ENCODE assay signal across 25 cellular contexts in genomic region chr4:84874619-84875018, GRCh38.
"Had no signal": no experiment of that assay in that cellular context is flagged by ENCODE, and none has a peak within 500 bp of the region (broad histone marks: within the 10 kb centered on the region; RNA-seq: fewer than 3 reads in every experiment).

No MANE protein-coding gene starts in this region.

- H3K4me3 Mint-ChIP-seq: memory B cell; naive thymus-derived CD4-positive, alpha-beta T cell; natural killer cell treated with Interleukin-12 subunit alpha and Interleukin-12 subunit beta and Interleukin-15 and Interleukin-18, amount 100 ng/mL, for 72 hours; stimulated activated effector memory CD8-positive, alpha-beta T cell treated with anti-CD3 and anti-CD28 coated beads, Interleukin-12 subunit alpha, Interleukin-12 subunit beta, amount 100 ng/mL, for 72 hours; stimulated activated naive CD8-positive, alpha-beta T cell treated with anti-CD3 and anti-CD28 coated beads, Interleukin-15, Interleukin-2, amounts not matched to agents 100 ng/mL and 50 ng/mL, for 24 hours; type B pancreatic cell had no signal

- H3K4me3 ChIP-seq: left ventricle myocardium inferior, mucosa of descending colon, ovary, prostate gland, sigmoid colon, spleen, suprapubic skin, thoracic aorta, tibial artery, vagina had no signal

- H3K9me3 Mint-ChIP-seq: memory B cell, type B pancreatic cell had no signal

- H3K27me3 Mint-ChIP-seq: natural killer cell treated with Interleukin-12 subunit alpha and Interleukin-12 subunit beta and Interleukin-15 and Interleukin-18, amount 100 ng/mL, for 72 hours; stimulated activated naive CD8-positive, alpha-beta T cell treated with anti-CD3 and anti-CD28 coated beads, Interleukin-15, Interleukin-2, amounts not matched to agents 100 ng/mL and 50 ng/mL, for 24 hours; type B pancreatic cell had no signal

- H3K4me1 ChIP-seq: left ventricle myocardium inferior, prostate gland, spleen, suprapubic skin, vagina had no signal

- H3K36me3 ChIP-seq: left ventricle myocardium inferior, ovary, prostate gland, sigmoid colon, suprapubic skin, thoracic aorta, vagina had no signal

- ATAC-seq: left cardiac atrium; mucosa of descending colon; naive thymus-derived CD4-positive, alpha-beta T cell; natural killer cell treated with Interleukin-12 subunit alpha and Interleukin-12 subunit beta and Interleukin-15 and Interleukin-18, amount 100 ng/mL, for 72 hours; right cardiac atrium; stimulated activated effector memory CD8-positive, alpha-beta T cell treated with anti-CD3 and anti-CD28 coated beads, Interleukin-12 subunit alpha, Interleukin-12 subunit beta, amount 100 ng/mL, for 72 hours had no signal

- DNase-seq: hippocampal formation; kidney glomerular epithelial cell; left cardiac atrium; left ventricle myocardium inferior; midbrain; mucosa of descending colon; naive thymus-derived CD4-positive, alpha-beta T cell; ovary; retina; right cardiac atrium; sigmoid colon; small intestine; spleen; stimulated activated CD4-positive, alpha-beta T cell treated with anti-CD3 and anti-CD28 coated beads, Interleukin-4, amount 100 ng/mL, for 24 hours; stimulated activated naive CD4-positive, alpha-beta T cell; tibial artery had no signal

- H3K9me3 ChIP-seq: mucosa of descending colon, ovary, prostate gland, sigmoid colon, suprapubic skin, thoracic aorta, tibial artery, vagina had no signal

- H3K27ac Mint-ChIP-seq: memory B cell; naive thymus-derived CD4-positive, alpha-beta T cell; natural killer cell treated with Interleukin-12 subunit alpha and Interleukin-12 subunit beta and Interleukin-15 and Interleukin-18, amount 100 ng/mL, for 72 hours; stimulated activated effector memory CD8-positive, alpha-beta T cell treated with anti-CD3 and anti-CD28 coated beads, Interleukin-12 subunit alpha, Interleukin-12 subunit beta, amount 100 ng/mL, for 72 hours; stimulated activated naive CD8-positive, alpha-beta T cell treated with anti-CD3 and anti-CD28 coated beads, Interleukin-15, Interleukin-2, amounts not matched to agents 100 ng/mL and 50 ng/mL, for 24 hours; type B pancreatic cell had no signal

- H3K36me3 Mint-ChIP-seq: memory B cell; naive thymus-derived CD4-positive, alpha-beta T cell; natural killer cell treated with Interleukin-12 subunit alpha and Interleukin-12 subunit beta and Interleukin-15 and Interleukin-18, amount 100 ng/mL, for 72 hours; stimulated activated effector memory CD8-positive, alpha-beta T cell treated with anti-CD3 and anti-CD28 coated beads, Interleukin-12 subunit alpha, Interleukin-12 subunit beta, amount 100 ng/mL, for 72 hours had no signal

- H3K27ac ChIP-seq: left ventricle myocardium inferior, ovary, prostate gland, sigmoid colon, spleen, suprapubic skin, thoracic aorta, tibial artery, vagina had no signal

- H3K4me1 Mint-ChIP-seq: memory B cell; naive thymus-derived CD4-positive, alpha-beta T cell; stimulated activated effector memory CD8-positive, alpha-beta T cell treated with anti-CD3 and anti-CD28 coated beads, Interleukin-12 subunit alpha, Interleukin-12 subunit beta, amount 100 ng/mL, for 72 hours had no signal

- H3K27me3 ChIP-seq: ovary, sigmoid colon, spleen, suprapubic skin, tibial artery, vagina had no signal
